ENCODE assay signal across 12 cellular contexts in the genomic region with DNA sequence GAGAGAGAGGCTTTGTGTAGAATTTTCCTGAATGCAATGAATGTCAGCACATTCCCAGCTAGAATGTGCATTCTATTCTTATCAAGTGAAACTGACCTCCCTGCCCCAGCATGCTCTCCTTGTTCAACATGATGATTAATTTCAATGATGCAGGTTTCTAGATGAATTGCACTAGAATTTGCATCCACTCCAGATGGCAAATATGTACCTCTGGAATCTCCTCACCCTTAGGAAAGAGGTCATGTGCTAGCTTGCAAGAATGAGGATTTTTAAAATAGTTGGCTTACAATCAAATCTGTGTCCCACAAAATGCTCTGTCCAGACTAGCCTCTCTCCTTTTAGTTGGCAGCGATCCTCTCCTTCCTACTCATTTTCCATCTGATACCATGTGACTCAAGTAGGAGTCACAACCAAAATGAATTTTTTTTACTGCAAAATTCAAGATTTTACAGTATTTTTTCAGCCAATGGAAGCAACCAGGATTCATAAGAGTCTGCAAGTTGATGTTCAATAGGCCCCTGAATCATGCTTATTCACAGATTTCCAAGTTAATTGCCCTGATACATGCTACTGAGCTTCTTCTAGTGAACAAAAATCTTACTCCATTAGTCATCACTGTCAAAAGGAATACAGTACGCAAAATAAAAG. TPM values are rescaled to one million over a fixed set of nuclear protein-coding genes. Genes with fewer than 3 reads are reported as not detected.
DNase-seq lines count a peak whose midpoint lies in the region; ATAC-seq and TF ChIP-seq lines count a peak whose summit lies in the region.
"Had no signal": no experiment of that assay in that cellular context is flagged by ENCODE, and none has a peak within 500 bp of the region (broad histone marks: within the 10 kb centered on the region; RNA-seq: fewer than 3 reads in every experiment).

No MANE protein-coding gene starts in this region.

- peak overlapping the region; percentile 94 for H2BK120ac ChIP-seq in IMR-90 (ENCODE audit: low read depth, low read length)

- DNase-seq in BJ (ENCODE audit: low read depth) = peak; percentile 97
- peak; percentile 97 for DNase-seq in IMR-90
- DNase-seq in cardiac fibroblast (ENCODE audit: low read depth in 2 of 2) = peak; percentile 96 to 97
- DNase-seq in myocyte (ENCODE audit: low read depth) = peak; percentile 74
- no peak for DNase-seq in spleen
- no peak for DNase-seq in ureter (ENCODE audit: low spot score)
- DNase-seq: H7; stimulated activated CD4-positive, alpha-beta T cell treated with anti-CD3 and anti-CD28 coated beads, Interleukin-12 subunit alpha, Interleukin-12 subunit beta, amount 100 ng/mL, for 4 hours had no signal

- peak overlapping the region; percentile 61; the same call in 1 of the 2 replicates for H3K4me2 ChIP-seq in IMR-90 (ENCODE audit: low read depth, low read length)

- H3K56ac ChIP-seq in IMR-90 (ENCODE audit: extremely low read depth, insufficient read depth, low read length) = peak overlapping the region; percentile 70; the same call in 1 of the 2 replicates

- H4K8ac ChIP-seq in IMR-90 (ENCODE audit: low read depth in 2 of 2, low read length in 2 of 2) = peak overlapping the region; percentile 64 to 84; a peak in 2 of 4 replicates

- in situ Hi-C loops in IMR-90 (cut with MboI; ENCODE audit: low sequenced_read_pairs) = no loop called here

- no peak overlapping the region for H2AK5ac ChIP-seq in IMR-90 (ENCODE audit: low read depth, low read length)

- peak overlapping the region; percentile 82 for H2BK5ac ChIP-seq in IMR-90 (ENCODE audit: low read depth, low read length, poor library complexity, severe bottlenecking)

- TF ChIP-seq POLR2A in IMR-90 (IDR thresholded peaks at IDR 0.05; ENCODE audit: low read depth, low read length) = no peak
- no peak for TF ChIP-seq POLR2A in spleen (IDR thresholded peaks at IDR 0.05)

- H3K36me3 ChIP-seq in BJ (ENCODE audit: control insufficient read depth, insufficient read depth, low read length) (no peaks in the 10 kb centered on the region), IMR-90 (ENCODE audit: control insufficient read depth, insufficient read depth, low read length) (no peaks in the 10 kb centered on the region), spleen (no peaks in the 10 kb centered on the region)
- H3K36me3 ChIP-seq: vagina had no signal

- peak overlapping the region; percentile 84 for H2BK20ac ChIP-seq in IMR-90 (ENCODE audit: low read depth, low read length)

- peak overlapping the region; percentile 88; the same call in 1 of the 2 replicates for H3K4ac ChIP-seq in IMR-90 (ENCODE audit: low read depth, low read length)

- no TSS peak for BruUV-seq in IMR-90 (replicated peaks; lab: Mats Ljungman, UMichigan)

- H2AFZ ChIP-seq in IMR-90 (replicated peaks; ENCODE audit: low read length, poor library complexity) = no peak overlapping the region

- H3K14ac ChIP-seq in IMR-90 (replicated peaks; ENCODE audit: low read depth, low read length) = peak overlapping the region; percentile 41

- H2AK9ac ChIP-seq in IMR-90 (replicated peaks; ENCODE audit: low read depth, low read length, poor library complexity) = no peak overlapping the region

- no peak overlapping the region; the same call in 1 of the 2 replicates for H3K18ac ChIP-seq in IMR-90 (ENCODE audit: low read depth, low read length)

- H3K9me1 ChIP-seq in IMR-90 (ENCODE audit: insufficient read depth, low read length) = peaks cover 6% of the 10 kb centered on the region

- no peaks in the 10 kb centered on the region for H3K9me3 ChIP-seq in IMR-90 (ENCODE audit: control insufficient read depth, insufficient read depth, low read length)
- no peaks in the 10 kb centered on the region for H3K9me3 ChIP-seq in spleen
- H3K9me3 ChIP-seq: vagina had no signal

- H4K5ac ChIP-seq in IMR-90 (ENCODE audit: low read depth, low read length) = no peak overlapping the region; the same call in 1 of the 2 replicates

- intact Hi-C loops in IMR-90 (cut with micrococcal nuclease) = loop anchor here (1.0 kb wide), 1 partner anchor 30 kb away; no protein-coding TSS in a partner anchor
- intact Hi-C loops in spleen (cut with DNase I; ENCODE audit: low total_unique reads) = no loop called here

- H4K20me1 ChIP-seq in IMR-90 (ENCODE audit: insufficient read depth, low read length) = no peaks in the 10 kb centered on the region

- peak overlapping the region; percentile 36; the same call in 1 of the 2 replicates for H3K23ac ChIP-seq in IMR-90 (ENCODE audit: low read depth, low read length)

- no peak for TF ChIP-seq RAD21 in IMR-90 (IDR thresholded peaks at IDR 0.05; ENCODE audit: low read length)

- H3K4me3 ChIP-seq in BJ (ENCODE audit: low read depth, low read length) (no peak overlapping the region), IMR-90 (ENCODE audit: insufficient read depth, low read depth, low read length) (no peak overlapping the region), cardiac fibroblast (replicated peaks in 1 of 2; ENCODE audit: low read depth in 2 of 2, low read length in 2 of 2) (no peak overlapping the region), spleen (no peak overlapping the region)
- H3K4me3 ChIP-seq: K562, vagina had no signal

- CTCF ChIA-PET in BJ (lab: Yijun Ruan, JAX) (interaction anchor here (0.6 to 2.5 kb wide), 6 partner anchors 12 to 329 kb away, joined by 3 to 8 read pairs (median 4); no protein-coding TSS in a partner anchor), IMR-90 (lab: Yijun Ruan, JAX) (interaction anchor here (0.6 to 1.7 kb wide), 7 partner anchors 14 to 335 kb away, joined by 3 to 6 read pairs (median 3); no protein-coding TSS in a partner anchor)

- H3K79me1 ChIP-seq in IMR-90 (ENCODE audit: low read depth in 1 of 2, low read length in 2 of 2) = no peaks in the 10 kb centered on the region; a peak in 1 of 4 replicates

- H2BK15ac ChIP-seq in IMR-90 (ENCODE audit: low read depth, low read length) = 0 out of 3 replicates have a peak overlapping the region, but pooled peaks have one; percentile 33

- peaks cover 23% of the 10 kb centered on the region for H3K4me1 ChIP-seq in IMR-90 (ENCODE audit: control insufficient read depth, insufficient read depth, low read length)
- peaks cover 0 to 23% (median 2%) of the 10 kb centered on the region in 6 donors for H3K4me1 ChIP-seq in spleen

- H3K27ac ChIP-seq in IMR-90 (ENCODE audit: insufficient read depth, low read length) = peak overlapping the region; percentile 57; the same call in 1 of the 2 replicates
- peak overlapping the region in 2 of 8 donors; percentile 16 to 23 for H3K27ac ChIP-seq in spleen
- H3K27ac ChIP-seq: vagina had no signal

- WGBS in IMR-90 (ENCODE audit: extremely low coverage in 2 of 2, insufficient read length in 1 of 2), 2 experiments = 0% methylated on average over 1 of the region's 2 CpGs; no CpG with 5 or more reads in 1 of the 2 experiments
- WGBS in spleen, 5 donors = 67 to 91% (median 86%) methylated on average over 2 of the region's 2 CpGs

- POLR2A ChIA-PET in BJ (lab: Charles Lee) = interaction anchor here (0.7 kb wide), 1 partner anchor 123 kb away, joined by 3 read pairs; no protein-coding TSS in a partner anchor
- POLR2A ChIA-PET in IMR-90 (lab: Charles Lee; ENCODE audit: unreplicated experiment) = interaction anchor here (0.6 kb wide), 1 partner anchor 279 kb away, joined by 4 read pairs; no protein-coding TSS in a partner anchor

- ATAC-seq in IMR-90 (ENCODE audit: low read depth) = peak; percentile 83
- ATAC-seq in GM21528 (IDR thresholded peaks at IDR 0.05; ENCODE audit: low FRiP score, unreplicated experiment) = no peak
- ATAC-seq in GM18498 (IDR thresholded peaks at IDR 0.05; ENCODE audit: unreplicated experiment) = no peak
- ATAC-seq: K562 had no signal

- dilution Hi-C loops in IMR-90 (cut with HindIII; ENCODE audit: low sequenced_read_pairs, unreplicated experiment) = no loop called here

- TF ChIP-seq CTCF in BJ (IDR thresholded peaks at IDR 0.05; ENCODE audit: insufficient read depth, low read depth, low read length) (no peak), IMR-90 (conservative IDR thresholded peaks at IDR 0.05; ENCODE audit: low read depth, low read length) (no peak), cardiac fibroblast (IDR thresholded peaks at IDR 0.05; ENCODE audit: low read depth, low read length) (no peak), spleen (IDR thresholded peaks at IDR 0.05 in 8 of 11, conservative IDR thresholded peaks at IDR 0.05 in 3 of 11) (no peak)

- H4K91ac ChIP-seq in IMR-90 (ENCODE audit: insufficient read depth, low read depth, low read length) = peak overlapping the region; percentile 72; the same call in 1 of the 2 replicates

- H3K9ac ChIP-seq in IMR-90 (ENCODE audit: low read depth, low read length) = no peak overlapping the region

- no peaks in the 10 kb centered on the region for H3K27me3 ChIP-seq in BJ (ENCODE audit: control insufficient read depth, insufficient read depth, low read length)
- no peaks in the 10 kb centered on the region for H3K27me3 ChIP-seq in IMR-90 (ENCODE audit: control insufficient read depth, insufficient read depth, low read length)
- H3K27me3 ChIP-seq in spleen (replicated peaks in 1 of 7) = no peaks in the 10 kb centered on the region
- H3K27me3 ChIP-seq: vagina had no signal

TF ChIP-seq in IMR-90, 13 proteins besides CTCF, POLR2A, EP300 and RAD21 (continues in another document):
- TF ChIP-seq NFE2L2 (IDR thresholded peaks at IDR 0.05; ENCODE audit: low read depth, low read length) = peak; percentile 31; the same call in 1 of the 2 replicates
- TF ChIP-seq CEBPB (IDR thresholded peaks at IDR 0.05; ENCODE audit: low read depth, low read length) = no peak
- TF ChIP-seq CHD1 (IDR thresholded peaks at IDR 0.05; ENCODE audit: low read depth, low read length) = no peak
- TF ChIP-seq, protein P1, sequence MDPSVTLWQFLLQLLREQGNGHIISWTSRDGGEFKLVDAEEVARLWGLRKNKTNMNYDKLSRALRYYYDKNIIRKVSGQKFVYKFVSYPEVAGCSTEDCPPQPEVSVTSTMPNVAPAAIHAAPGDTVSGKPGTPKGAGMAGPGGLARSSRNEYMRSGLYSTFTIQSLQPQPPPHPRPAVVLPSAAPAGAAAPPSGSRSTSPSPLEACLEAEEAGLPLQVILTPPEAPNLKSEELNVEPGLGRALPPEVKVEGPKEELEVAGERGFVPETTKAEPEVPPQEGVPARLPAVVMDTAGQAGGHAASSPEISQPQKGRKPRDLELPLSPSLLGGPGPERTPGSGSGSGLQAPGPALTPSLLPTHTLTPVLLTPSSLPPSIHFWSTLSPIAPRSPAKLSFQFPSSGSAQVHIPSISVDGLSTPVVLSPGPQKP (IDR thresholded peaks at IDR 0.05; ENCODE audit: borderline replicate concordance, low read depth, low read length) = no peak
- no peak for TF ChIP-seq MXI1 (IDR thresholded peaks at IDR 0.05; ENCODE audit: borderline replicate concordance, low read depth, low read length)

RNA-seq across cellular contexts. Expression of a gene that starts 21.0 kb away (rescaled TPM):
- polyA plus RNA-seq in BJ (2011; rRNA removed) (1.3 and 1.5 TPM in 2 replicates), IMR-90 (2012; rRNA removed) (0.47 and 0.48 TPM in 2 replicates), spleen (1 to 10 TPM; 4.0 to 4.6 (median 4.1) TPM)
- 0.62 and 0.81 TPM in 2 replicates for polyA minus RNA-seq in BJ (2011; rRNA and poly(A)+ RNA removed)
- total RNA-seq in IMR-90 (2012; rRNA removed) (0.28 and 0.36 TPM in 2 replicates), myocyte (0.57 and 1.1 TPM in 2 replicates), spleen (10 to 100 TPM; 22.0 to 36.7 (median 27.2) TPM), ureter (5.3 TPM)
- polyA plus RNA-seq in IMR-90 (2012; cell fraction: cytosol; rRNA removed) = 0.07 and 0.08 TPM in 2 replicates
- 0.27 and 3.1 TPM in 2 replicates for polyA plus RNA-seq in IMR-90 (2012; cell fraction: nucleus; rRNA removed; ENCODE audit: low replicate concordance)
- 0.73 TPM for polyA plus RNA-seq in myocyte (2012)
- total RNA-seq: K562 had no signal

Comparison
In these comparisons a context has a peak if more than half of its experiments do, and no peak if none do; other contexts are left out.
1. DNase-seq: peak in BJ (single experiment), IMR-90 (single experiment), cardiac fibroblast (2 of 2) and myocyte (single experiment); none in spleen (single experiment) and ureter (single experiment).